19 cellular contexts compared by ENCODE assay signal in the genomic region with DNA sequence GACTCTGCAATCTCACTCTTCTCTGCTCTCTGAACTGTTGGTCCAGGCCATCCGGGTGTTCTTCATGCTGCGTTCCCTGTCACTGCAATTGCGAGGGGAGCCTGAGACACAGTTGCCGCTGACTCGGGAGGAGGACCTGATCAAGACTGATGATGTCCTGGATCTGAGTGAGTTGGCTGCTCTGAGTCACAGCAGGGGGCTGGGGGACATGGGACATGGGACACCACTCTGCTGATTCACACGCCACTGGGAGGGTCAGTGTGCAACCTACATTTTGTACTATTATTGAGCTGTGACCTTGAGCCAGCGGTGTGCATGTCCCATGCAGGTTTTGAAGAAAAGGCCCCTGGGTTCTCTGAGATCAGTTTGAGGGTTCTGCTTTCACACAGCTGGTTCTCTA.
"Had no signal": no experiment of that assay in that cellular context is flagged by ENCODE, and none has a peak within 500 bp of the region (broad histone marks: within the 10 kb centered on the region; RNA-seq: fewer than 3 reads in every experiment).

No MANE protein-coding gene starts in this region.

- H3K4me1 ChIP-seq: prostate gland, right atrium auricular region had no signal

- H3K27me3 ChIP-seq: cardiac muscle cell, esophagus squamous epithelium, heart right ventricle, left lung, right atrium auricular region, testis had no signal

- H3K9me3 ChIP-seq: esophagus squamous epithelium, heart right ventricle, left lung, prostate gland, right atrium auricular region, testis had no signal

- DNase-seq: activated CD4-positive, alpha-beta memory T cell treated with anti-CD3 and anti-CD28 coated beads, Interleukin-2, amount 10 ng/mL, durations not matched to agents 7 days and 5 days; activated CD4-positive, alpha-beta T cell treated with anti-CD3 and anti-CD28 coated beads for 1 hour; activated gamma-delta T cell treated with Interleukin-2 at 50 U/mL for 16 hours; activated T-cell treated with anti-CD3 and anti-CD28 coated beads, Interleukin-2, amount 50 U/mL, for 48 hours; amniotic stem cell; dermis blood vessel endothelial cell; effector memory CD4-positive, alpha-beta T cell; esophagus squamous epithelium; heart right ventricle; left lung; small intestine; stimulated activated CD4-positive, alpha-beta T cell treated with anti-CD3 and anti-CD28 coated beads, Interleukin-15, amount 100 ng/mL, for 24 hours; stimulated activated CD4-positive, alpha-beta T cell treated with anti-CD3 and anti-CD28 coated beads, Interleukin-2, amount 100 ng/mL, for 48 hours; testis had no signal

- H3K9me3 Mint-ChIP-seq: activated CD4-positive, alpha-beta memory T cell treated with anti-CD3 and anti-CD28 coated beads, Interleukin-2, amount 10 ng/mL, durations not matched to agents 7 days and 5 days had no signal

- ATAC-seq: heart right ventricle, left lung had no signal

- H3K27me3 Mint-ChIP-seq: activated CD4-positive, alpha-beta memory T cell treated with anti-CD3 and anti-CD28 coated beads, Interleukin-2, amount 10 ng/mL, durations not matched to agents 7 days and 5 days; activated naive CD8-positive, alpha-beta T cell had no signal

- H3K27ac ChIP-seq: cardiac muscle cell, esophagus squamous epithelium, heart right ventricle, left lung, prostate gland, right atrium auricular region, testis, VCaP had no signal

- H3K27ac Mint-ChIP-seq: activated CD4-positive, alpha-beta memory T cell treated with anti-CD3 and anti-CD28 coated beads, Interleukin-2, amount 10 ng/mL, durations not matched to agents 7 days and 5 days; activated naive CD8-positive, alpha-beta T cell had no signal

- H3K36me3 ChIP-seq: cardiac muscle cell had no signal

- H3K4me3 ChIP-seq: cardiac muscle cell, esophagus squamous epithelium, heart right ventricle, left lung, prostate gland, right atrium auricular region, testis had no signal

- H3K4me3 Mint-ChIP-seq: activated CD4-positive, alpha-beta memory T cell treated with anti-CD3 and anti-CD28 coated beads, Interleukin-2, amount 10 ng/mL, durations not matched to agents 7 days and 5 days; activated naive CD8-positive, alpha-beta T cell had no signal
